8 cellular contexts compared by ENCODE assay signal in genomic region chr20:45944965-45945677, GRCh38. TPM values are rescaled to one million over a fixed set of nuclear protein-coding genes. Genes with fewer than 3 reads are reported as not detected.
DNase-seq lines count a peak whose midpoint lies in the region; ATAC-seq lines count a peak whose summit lies in the region.
"Had no signal": no experiment of that assay in that cellular context is flagged by ENCODE, and none has a peak within 500 bp of the region (broad histone marks: within the 10 kb centered on the region; RNA-seq: fewer than 3 reads in every experiment).

No MANE protein-coding gene starts in this region.

- H3K36me3 Mint-ChIP-seq in activated T-cell treated with anti-CD3 and anti-CD28 coated beads, Interleukin-2, amount 50 U/mL, for 72 hours (ENCODE audit: insufficient read depth in 2 of 2) = peaks cover 8 to 17% of the 10 kb centered on the region in 2 donors
- peaks cover 62% of the 10 kb centered on the region for H3K36me3 Mint-ChIP-seq in effector memory CD8-positive, alpha-beta T cell (ENCODE audit: insufficient read depth)

- no peak for DNase-seq in activated T-cell treated with anti-CD3 and anti-CD28 coated beads, Interleukin-2, amount 50 U/mL, for 72 hours
- no peak for DNase-seq in activated T-cell treated with anti-CD3 and anti-CD28 coated beads, Interleukin-2, amount 50 U/mL, for 1 hour
- no peak for DNase-seq in effector memory CD8-positive, alpha-beta T cell
- no peak for DNase-seq in stimulated activated naive CD8-positive, alpha-beta T cell treated with anti-CD3 and anti-CD28 coated beads, Interleukin-15, amount 100 ng/mL, for 72 hours
- no peak for DNase-seq in NCI-H2196 (lab: John Stamatoyannopoulos, UW; ENCODE audit: unreplicated experiment)
- DNase-seq in NCI-H524 (lab: John Stamatoyannopoulos, UW) = no peak
- DNase-seq: NCI-H446 treated with DMSO at 0.1 percent for 48 hours had no signal

- no peaks in the 10 kb centered on the region for H3K9me3 Mint-ChIP-seq in activated T-cell treated with anti-CD3 and anti-CD28 coated beads, Interleukin-2, amount 50 U/mL, for 72 hours
- H3K9me3 Mint-ChIP-seq in effector memory CD8-positive, alpha-beta T cell = no peaks in the 10 kb centered on the region
- no peaks in the 10 kb centered on the region for H3K9me3 Mint-ChIP-seq in stimulated activated naive CD8-positive, alpha-beta T cell treated with anti-CD3 and anti-CD28 coated beads, Interleukin-15, amount 100 ng/mL, for 72 hours
- H3K9me3 Mint-ChIP-seq: nephron had no signal

- H3K4me1 Mint-ChIP-seq in activated T-cell treated with anti-CD3 and anti-CD28 coated beads, Interleukin-2, amount 50 U/mL, for 72 hours (ENCODE audit: low read depth) = peaks cover 22% of the 10 kb centered on the region
- H3K4me1 Mint-ChIP-seq in effector memory CD8-positive, alpha-beta T cell (ENCODE audit: low read depth in 2 of 2) = peaks cover 21 to 35% of the 10 kb centered on the region in 2 donors
- H3K4me1 Mint-ChIP-seq in stimulated activated naive CD8-positive, alpha-beta T cell treated with anti-CD3 and anti-CD28 coated beads, Interleukin-15, amount 100 ng/mL, for 72 hours = peaks cover 20% of the 10 kb centered on the region
- H3K4me1 Mint-ChIP-seq: nephron had no signal

- H3K27ac Mint-ChIP-seq in activated T-cell treated with anti-CD3 and anti-CD28 coated beads, Interleukin-2, amount 50 U/mL, for 72 hours = peak overlapping the region; percentile 67
- H3K27ac Mint-ChIP-seq in effector memory CD8-positive, alpha-beta T cell = peak overlapping the region; percentile 25 to 75
- peak overlapping the region; percentile 7 to 57 for H3K27ac Mint-ChIP-seq in stimulated activated naive CD8-positive, alpha-beta T cell treated with anti-CD3 and anti-CD28 coated beads, Interleukin-15, amount 100 ng/mL, for 72 hours
- H3K27ac Mint-ChIP-seq: nephron had no signal

- H3K27me3 Mint-ChIP-seq in activated T-cell treated with anti-CD3 and anti-CD28 coated beads, Interleukin-2, amount 50 U/mL, for 72 hours (ENCODE audit: low read depth) = no peaks in the 10 kb centered on the region
- no peaks in the 10 kb centered on the region for H3K27me3 Mint-ChIP-seq in effector memory CD8-positive, alpha-beta T cell
- H3K27me3 Mint-ChIP-seq in stimulated activated naive CD8-positive, alpha-beta T cell treated with anti-CD3 and anti-CD28 coated beads, Interleukin-15, amount 100 ng/mL, for 72 hours = no peaks in the 10 kb centered on the region

- no peak for ATAC-seq in activated T-cell treated with anti-CD3 and anti-CD28 coated beads, Interleukin-2, amount 50 U/mL, for 72 hours (replicated peaks in 1 of 2)
- ATAC-seq in effector memory CD8-positive, alpha-beta T cell (replicated peaks) = no peak
- ATAC-seq in stimulated activated naive CD8-positive, alpha-beta T cell treated with anti-CD3 and anti-CD28 coated beads, Interleukin-15, amount 100 ng/mL, for 72 hours = no peak

- no peak overlapping the region for H3K4me3 Mint-ChIP-seq in activated T-cell treated with anti-CD3 and anti-CD28 coated beads, Interleukin-2, amount 50 U/mL, for 72 hours
- no peak overlapping the region for H3K4me3 Mint-ChIP-seq in effector memory CD8-positive, alpha-beta T cell
- H3K4me3 Mint-ChIP-seq in stimulated activated naive CD8-positive, alpha-beta T cell treated with anti-CD3 and anti-CD28 coated beads, Interleukin-15, amount 100 ng/mL, for 72 hours = no peak overlapping the region
- H3K4me3 Mint-ChIP-seq: nephron had no signal

RNA-seq across cellular contexts. Expression of gene PCIF1, which starts 10.6 kb away (rescaled TPM):
- 10 to 100 TPM; 38.7 to 42.0 TPM for total RNA-seq in activated T-cell treated with anti-CD3 and anti-CD28 coated beads, Interleukin-2, amount 50 U/mL, for 72 hours

RNA-seq across cellular contexts. Expression of gene ZNF335, which starts 26.9 kb away (rescaled TPM):
- total RNA-seq in activated T-cell treated with anti-CD3 and anti-CD28 coated beads, Interleukin-2, amount 50 U/mL, for 72 hours = 10 to 100 TPM; 28.4 to 29.8 TPM

RNA-seq across cellular contexts. Expression of gene PLTP, which starts 33.2 kb away (rescaled TPM):
- total RNA-seq in activated T-cell treated with anti-CD3 and anti-CD28 coated beads, Interleukin-2, amount 50 U/mL, for 72 hours = 10 to 100 TPM in 1 of 2 donors, 1 to 10 TPM in 1; 8.9 to 18.0 TPM

RNA-seq across cellular contexts. Expression of gene CTSA, which starts 54.0 kb away (rescaled TPM):
- 10 to 100 TPM; 37.0 to 59.1 TPM for total RNA-seq in activated T-cell treated with anti-CD3 and anti-CD28 coated beads, Interleukin-2, amount 50 U/mL, for 72 hours

RNA-seq across cellular contexts. Expression of gene NEURL2, which starts 54.1 kb away (rescaled TPM):
- 1 to 10 TPM; 2.1 to 3.2 TPM for total RNA-seq in activated T-cell treated with anti-CD3 and anti-CD28 coated beads, Interleukin-2, amount 50 U/mL, for 72 hours
